Comparison of ENCODE assay signal across 9 cellular contexts in genomic region chr15:31372635-31373091, GRCh38.
DNase-seq lines count a peak whose midpoint lies in the region; ATAC-seq and TF ChIP-seq lines count a peak whose summit lies in the region.
"Had no signal": no experiment of that assay in that cellular context is flagged by ENCODE, and none has a peak within 500 bp of the region (broad histone marks: within the 10 kb centered on the region; RNA-seq: fewer than 3 reads in every experiment).

No MANE protein-coding gene starts in this region.

- peak overlapping the region; percentile 73 for H3K27ac Mint-ChIP-seq in nephron progenitor cell

- no peak overlapping the region for H3K4me3 Mint-ChIP-seq in nephron progenitor cell

- H3K36me3 Mint-ChIP-seq in nephron progenitor cell (ENCODE audit: low read depth), result peaks cover 33% of the 10 kb centered on the region

- DNase-seq in Ammon's horn (ENCODE audit: low spot score), result peak; percentile 75
- DNase-seq in NCI-H2196 treated with DMSO at 0.1 percent for 48 hours (lab: John Stamatoyannopoulos, UW; ENCODE audit: unreplicated experiment), result peak; percentile 37
- DNase-seq in fibroblast of gingiva (ENCODE audit: low read depth), result peak; percentile 93
- DNase-seq in nephron progenitor cell, result peak; percentile 45
- no peak for DNase-seq in activated CD4-positive, alpha-beta T cell treated with anti-CD3 and anti-CD28 coated beads, Interleukin-2, amount 50 U/mL, for 1 hour
- DNase-seq in NCI-H1092 treated with DMSO at 0.1 percent for 48 hours (lab: John Stamatoyannopoulos, UW), result no peak
- DNase-seq: activated gamma-delta T cell treated with Interleukin-2 at 50 U/mL for 16 hours had no signal

- peaks cover 35% of the 10 kb centered on the region for H3K4me1 Mint-ChIP-seq in nephron progenitor cell

- H3K9me3 Mint-ChIP-seq in nephron progenitor cell, result peaks cover 26% of the 10 kb centered on the region

- H3K27me3 Mint-ChIP-seq in nephron progenitor cell (ENCODE audit: low read depth, poor library complexity), result peaks cover 5% of the 10 kb centered on the region

- ATAC-seq in HG02610 (IDR thresholded peaks at IDR 0.05; ENCODE audit: unreplicated experiment), result no peak
- no peak for ATAC-seq in GM21737 (IDR thresholded peaks at IDR 0.05; ENCODE audit: unreplicated experiment)

- no peak for TF ChIP-seq CTCF in nephron progenitor cell (IDR thresholded peaks at IDR 0.05)

Comparison
In these comparisons a context has a peak if more than half of its experiments do, and no peak if none do; other contexts are left out.
1. DNase-seq: peak in Ammon's horn (single experiment), NCI-H2196 treated with DMSO at 0.1 percent for 48 hours (single experiment), fibroblast of gingiva (single experiment) and nephron progenitor cell (single experiment); none in activated CD4-positive, alpha-beta T cell treated with anti-CD3 and anti-CD28 coated beads, Interleukin-2, amount 50 U/mL, for 1 hour (single experiment) and NCI-H1092 treated with DMSO at 0.1 percent for 48 hours (single experiment).